8 cellular contexts compared by ENCODE assay signal in genomic region chr6:30554962-30555361, GRCh38. TPM values are rescaled to one million over a fixed set of nuclear protein-coding genes. Genes with fewer than 3 reads are reported as not detected.
DNase-seq lines count a peak whose midpoint lies in the region; ATAC-seq, FAIRE-seq and TF ChIP-seq lines count a peak whose summit lies in the region.

No MANE protein-coding gene starts in this region.

- H3K4me1 Mint-ChIP-seq in activated T-cell treated with anti-CD3 and anti-CD28 coated beads, Interleukin-2, amount 50 U/mL, for 72 hours (ENCODE audit: low read depth) = peaks cover 56% of the 10 kb centered on the region

- ATAC-seq in activated T-cell treated with anti-CD3 and anti-CD28 coated beads, Interleukin-2, amount 50 U/mL, for 72 hours (replicated peaks in 1 of 2) = no peak
- ATAC-seq in K562 (no peak), GM18520 (IDR thresholded peaks at IDR 0.05; ENCODE audit: unreplicated experiment) (no peak)

- intact Hi-C loops in K562 (cut with micrococcal nuclease) (loop anchor here (5.0 kb wide), 1 partner anchor 117 kb away; the partner anchor contains the start of gene DHX16), lower leg skin (cut with DNase I; ENCODE audit: low total_unique reads) (no loop called here)

- H3K27me3 ChIP-seq in K562 (ENCODE audit: control insufficient read depth in 2 of 2, insufficient read depth in 2 of 2, low read length in 2 of 2) = no peaks in the 10 kb centered on the region
- no peaks in the 10 kb centered on the region for H3K27me3 ChIP-seq in tibial nerve

- WGBS in K562 (ENCODE audit: insufficient coverage, low coverage, missing lambda C conversion rate) = 12% methylated on average over 8 of the region's 8 CpGs
- 32 to 39% methylated on average over 8 of the region's 8 CpGs for WGBS in lower leg skin, 2 donors
- 29 to 32% methylated on average over 8 of the region's 8 CpGs for WGBS in tibial nerve, 2 donors

- no peaks in the 10 kb centered on the region for H3K9me1 ChIP-seq in K562 (ENCODE audit: control insufficient read depth, insufficient read depth, low read length)

- no peaks in the 10 kb centered on the region for H3K27me3 Mint-ChIP-seq in activated T-cell treated with anti-CD3 and anti-CD28 coated beads, Interleukin-2, amount 50 U/mL, for 72 hours (ENCODE audit: low read depth)

- TF ChIP-seq CTCF in K562 (IDR thresholded peaks at IDR 0.05 in 2 of 3, conservative IDR thresholded peaks at IDR 0.05 in 1 of 3; ENCODE audit: insufficient read depth in 2 of 3, low read depth in 1 of 3, low read length in 3 of 3) (no peak), lower leg skin (IDR thresholded peaks at IDR 0.05) (no peak), tibial nerve (IDR thresholded peaks at IDR 0.05) (no peak)

- H3K4me3 Mint-ChIP-seq in activated T-cell treated with anti-CD3 and anti-CD28 coated beads, Interleukin-2, amount 50 U/mL, for 72 hours = peak overlapping the region; percentile 97 to 99

- POLR2A ChIA-PET in K562 (lab: Yijun Ruan, JAX) = interaction anchor here (0.6 to 7.1 kb wide), 11 partner anchors 9 to 348 kb away, joined by 3 to 85 read pairs (median 4); no protein-coding TSS in a partner anchor

- H3K4me2 ChIP-seq in K562 (ENCODE audit: insufficient read depth, low read length) = peak overlapping the region; percentile 97

- peaks cover 46% of the 10 kb centered on the region for H3K79me2 ChIP-seq in K562 (ENCODE audit: control insufficient read depth, insufficient read depth, low read length)

- H3K9me3 ChIP-seq in K562 (replicated peaks; ENCODE audit: control insufficient read depth, insufficient read depth, low read depth, low read length) (no peaks in the 10 kb centered on the region), tibial nerve (no peaks in the 10 kb centered on the region)

- no peak for DNase-seq in activated T-cell treated with anti-CD3 and anti-CD28 coated beads, Interleukin-2, amount 50 U/mL, for 72 hours
- no peak for DNase-seq in activated T-cell treated with anti-CD3 and anti-CD28 coated beads, Interleukin-2, amount 50 U/mL, for 48 hours
- DNase-seq in K562 (ENCODE audit: extremely low read depth in 1 of 4, low spot score in 3 of 4) (peak in 1 of 4 experiments; percentile 38), lower leg skin (ENCODE audit: low spot score in 2 of 2) (no peak), tibial nerve (ENCODE audit: low spot score in 2 of 2) (no peak), NCI-H748 treated with DMSO at 0.1 percent for 48 hours (lab: John Stamatoyannopoulos, UW) (no peak), medulla oblongata (ENCODE audit: extremely low spot score) (no peak)

- TF ChIP-seq POLR2A in K562 (conservative IDR thresholded peaks at IDR 0.05) (no peak), lower leg skin (IDR thresholded peaks at IDR 0.05) (no peak), tibial nerve (IDR thresholded peaks at IDR 0.05) (no peak)

- CTCF ChIA-PET in K562 (lab: Yijun Ruan, JAX; ENCODE audit: low intra/inter-chr PET ratio) = interaction anchor here (0.5 kb wide), 2 partner anchors 43 to 73 kb away, joined by 3 to 4 read pairs; no protein-coding TSS in a partner anchor

- H3K36me3 ChIP-seq in K562 (ENCODE audit: control insufficient read depth, insufficient read depth, low read length) = peaks cover 72% of the 10 kb centered on the region
- H3K36me3 ChIP-seq in tibial nerve = peaks cover 0 to 46% (median 14%) of the 10 kb centered on the region in 3 donors

- in situ Hi-C loops in K562 (cut with MboI) = no loop called here

- 0 out of 2 replicates have a peak, but pooled peaks cover 2% of the 10 kb centered on the region for H4K20me1 ChIP-seq in K562 (replicated peaks; ENCODE audit: control insufficient read depth, insufficient read depth, low read length)

- H3K27ac ChIP-seq in K562 (ENCODE audit: extremely low read depth, low read depth, low read length) = peak overlapping the region; percentile 94
- H3K27ac ChIP-seq in tibial nerve = peak overlapping the region; percentile 97 to 99 (median 98)

- TF ChIP-seq EP300 in K562 (IDR thresholded peaks at IDR 0.05; ENCODE audit: low read length) (no peak), tibial nerve (IDR thresholded peaks at IDR 0.05) (no peak)

- H2AFZ ChIP-seq in K562 (ENCODE audit: low read depth, low read length) = peak overlapping the region; percentile 99

- H3K4me3 ChIP-seq in K562 (peak overlapping the region; percentile 80), lower leg skin (ENCODE audit: low read depth, poor library complexity, severe bottlenecking) (peak overlapping the region; percentile 69), tibial nerve (peak overlapping the region; percentile 63 to 96 (median 88))

- H3K4me1 ChIP-seq in K562 (replicated peaks in 1 of 2; ENCODE audit: control insufficient read depth in 2 of 2, insufficient read depth in 2 of 2, low read length in 2 of 2) (peaks cover 17 to 23% of the 10 kb centered on the region in 2 experiments; a peak in 4 of 5 replicates), tibial nerve (peaks cover 0 to 41% (median 14%) of the 10 kb centered on the region in 4 donors)

- no peak for TF ChIP-seq RAD21 in K562 (CRISPR knock-in tag; conservative IDR thresholded peaks at IDR 0.05 in 1 of 2, IDR thresholded peaks at IDR 0.05 in 1 of 2)

- H3K36me3 Mint-ChIP-seq in activated T-cell treated with anti-CD3 and anti-CD28 coated beads, Interleukin-2, amount 50 U/mL, for 72 hours (ENCODE audit: insufficient read depth in 2 of 2) = peaks cover 18 to 30% of the 10 kb centered on the region in 2 donors

- peak; percentile 32 for FAIRE-seq in K562 (lab: Jason Lieb, UNC)

- no peaks in the 10 kb centered on the region for H3K9me3 Mint-ChIP-seq in activated T-cell treated with anti-CD3 and anti-CD28 coated beads, Interleukin-2, amount 50 U/mL, for 72 hours

- no TSS peak for BruUV-seq in K562 (replicated peaks; lab: Mats Ljungman, UMichigan)

- H3K27ac Mint-ChIP-seq in activated T-cell treated with anti-CD3 and anti-CD28 coated beads, Interleukin-2, amount 50 U/mL, for 72 hours = peak overlapping the region; percentile 78

- H3K9ac ChIP-seq in K562 (ENCODE audit: insufficient read depth in 1 of 2, low read depth in 2 of 2, low read length in 2 of 2) = peak overlapping the region; percentile 95 to 98

RNA-seq across cellular contexts. Expression of gene GNL1, which starts 1.3 kb away (rescaled TPM):
- total RNA-seq in activated T-cell treated with anti-CD3 and anti-CD28 coated beads, Interleukin-2, amount 50 U/mL, for 72 hours = 100 to 1,000 TPM; 114 to 121 TPM
- total RNA-seq in K562 (2011; cell fraction: chromatin; rRNA removed; ENCODE audit: low replicate concordance) = 62.6 and 77.3 TPM in 2 replicates
- total RNA-seq in K562 (2011; cell fraction: nucleolus; rRNA removed) = 31.0 and 32.1 TPM in 2 replicates
- 44.9 and 68.0 TPM in 2 replicates for total RNA-seq in K562 (2011; cell fraction: nucleoplasm; rRNA removed)
- 51.6 and 92.3 TPM in 2 replicates for total RNA-seq in K562 (2014; rRNA removed)
- total RNA-seq in K562 (2014; rRNA removed; fragmentation: Illumina TruSeq; extraction: Trizol) = 53.9 and 57.0 TPM in 2 replicates
- total RNA-seq in K562 (2015; rRNA removed; fragmentation: Illumina TruSeq; extraction: Trizol) = 53.1 and 58.0 TPM in 2 replicates
- total RNA-seq in K562 (2021) = 96.7 and 112 TPM in 2 replicates
- polyA plus RNA-seq in K562 (2011; rRNA removed) = 59.6 and 77.7 TPM in 2 replicates
- 61.6 and 96.6 TPM in 2 replicates for polyA plus RNA-seq in K562 (2011; cell fraction: cytosol; rRNA removed)
- 44.0 and 65.8 TPM in 2 replicates for polyA plus RNA-seq in K562 (2011; cell fraction: nucleus; rRNA removed)
- polyA plus RNA-seq in K562 (2012) = 73.0 and 116 TPM in 2 replicates
- 70.6 and 95.1 TPM in 2 replicates for polyA plus RNA-seq in K562 (2014; fragmentation: Illumina TruSeq; extraction: Trizol)
- polyA plus RNA-seq in K562 (2014; fragmentation: Nextera tagmentation; extraction: Ambion mirVana) = 1 to 10 TPM in 1 of 2 experiments, under 1 TPM in 1; 0.73 to 1.3 TPM
- polyA plus RNA-seq in K562 (2014; rRNA removed) = 59.5 and 72.0 TPM in 2 replicates
- polyA minus RNA-seq in K562 (2011; rRNA and poly(A)+ RNA removed) = 26.6 and 37.0 TPM in 2 replicates
- polyA minus RNA-seq in K562 (2011; cell fraction: cytosol; rRNA and poly(A)+ RNA removed) = 32.7 and 40.8 TPM in 2 replicates
- polyA minus RNA-seq in K562 (2011; cell fraction: nucleus; rRNA and poly(A)+ RNA removed) = 14.4 and 18.4 TPM in 2 replicates
- total RNA-seq in lower leg skin = 10 to 100 TPM; 30.4 to 39.6 (median 33.4) TPM
- total RNA-seq in tibial nerve = 10 to 100 TPM; 38.1 to 45.2 (median 44.3) TPM

RNA-seq across cellular contexts. Expression of gene PRR3, which starts 2.1 kb away (rescaled TPM):
- 10 to 100 TPM; 23.0 to 31.8 TPM for total RNA-seq in activated T-cell treated with anti-CD3 and anti-CD28 coated beads, Interleukin-2, amount 50 U/mL, for 72 hours
- total RNA-seq in K562 (2011; cell fraction: chromatin; rRNA removed; ENCODE audit: low replicate concordance) = 30.7 and 40.4 TPM in 2 replicates
- total RNA-seq in K562 (2011; cell fraction: nucleolus; rRNA removed) = 17.5 and 18.5 TPM in 2 replicates
- total RNA-seq in K562 (2011; cell fraction: nucleoplasm; rRNA removed) = 28.0 and 48.3 TPM in 2 replicates
- 25.3 and 27.7 TPM in 2 replicates for total RNA-seq in K562 (2014; rRNA removed)
- total RNA-seq in K562 (2014; rRNA removed; fragmentation: Illumina TruSeq; extraction: Trizol) = 22.5 and 23.5 TPM in 2 replicates
- total RNA-seq in K562 (2015; rRNA removed; fragmentation: Illumina TruSeq; extraction: Trizol) = 31.9 and 33.6 TPM in 2 replicates
- total RNA-seq in K562 (2021) = 28.8 and 31.4 TPM in 2 replicates
- 38.6 and 44.3 TPM in 2 replicates for polyA plus RNA-seq in K562 (2011; rRNA removed)
- polyA plus RNA-seq in K562 (2011; cell fraction: cytosol; rRNA removed) = 57.5 and 64.8 TPM in 2 replicates
- polyA plus RNA-seq in K562 (2011; cell fraction: nucleus; rRNA removed) = 41.6 and 45.0 TPM in 2 replicates
- polyA plus RNA-seq in K562 (2012) = 19.5 and 24.7 TPM in 2 replicates
- 52.2 and 59.6 TPM in 2 replicates for polyA plus RNA-seq in K562 (2014; fragmentation: Illumina TruSeq; extraction: Trizol)
- polyA plus RNA-seq in K562 (2014; fragmentation: Nextera tagmentation; extraction: Ambion mirVana) = 10 to 100 TPM; 23.9 to 26.6 TPM
- polyA plus RNA-seq in K562 (2014; rRNA removed) = 34.6 and 38.0 TPM in 2 replicates
- 46.0 and 47.8 TPM in 2 replicates for polyA minus RNA-seq in K562 (2011; rRNA and poly(A)+ RNA removed)
- polyA minus RNA-seq in K562 (2011; cell fraction: cytosol; rRNA and poly(A)+ RNA removed) = 13.3 and 18.6 TPM in 2 replicates
- 12.8 and 21.0 TPM in 2 replicates for polyA minus RNA-seq in K562 (2011; cell fraction: nucleus; rRNA and poly(A)+ RNA removed)
- 10 to 100 TPM in 2 of 4 donors, 1 to 10 TPM in 2; 4.5 to 14.0 (median 8.5) TPM for total RNA-seq in lower leg skin
- total RNA-seq in tibial nerve = 10 to 100 TPM in 1 of 4 donors, 1 to 10 TPM in 3; 8.0 to 10.3 (median 8.8) TPM

RNA-seq across cellular contexts. Expression of gene ABCF1, which starts 16.3 kb away (rescaled TPM):
- 10 to 100 TPM; 64.6 to 68.1 TPM for total RNA-seq in activated T-cell treated with anti-CD3 and anti-CD28 coated beads, Interleukin-2, amount 50 U/mL, for 72 hours
- 106 and 144 TPM in 2 replicates for total RNA-seq in K562 (2011; cell fraction: chromatin; rRNA removed; ENCODE audit: low replicate concordance)
- 68.8 and 74.0 TPM in 2 replicates for total RNA-seq in K562 (2011; cell fraction: nucleolus; rRNA removed)
- total RNA-seq in K562 (2011; cell fraction: nucleoplasm; rRNA removed) = 67.5 and 78.2 TPM in 2 replicates
- total RNA-seq in K562 (2014; rRNA removed) (149 and 166 TPM in 2 replicates), K562 (2014; rRNA removed; fragmentation: Illumina TruSeq; extraction: Trizol) (102 and 114 TPM in 2 replicates), K562 (2015; rRNA removed; fragmentation: Illumina TruSeq; extraction: Trizol) (137 and 138 TPM in 2 replicates), K562 (2021) (120 and 138 TPM in 2 replicates), lower leg skin (10 to 100 TPM; 39.3 to 57.7 (median 47.1) TPM), tibial nerve (10 to 100 TPM; 31.4 to 64.5 (median 36.9) TPM)
- polyA plus RNA-seq in K562 (2011; rRNA removed) (47.4 and 53.0 TPM in 2 replicates), K562 (2014; fragmentation: Illumina TruSeq; extraction: Trizol) (193 and 194 TPM in 2 replicates), K562 (2014; fragmentation: Nextera tagmentation; extraction: Ambion mirVana) (10 to 100 TPM; 41.6 to 43.5 TPM), K562 (2014; rRNA removed) (91.6 and 95.4 TPM in 2 replicates)
- polyA plus RNA-seq in K562 (2011; cell fraction: cytosol; rRNA removed) = 55.5 and 68.2 TPM in 2 replicates
- 107 and 119 TPM in 2 replicates for polyA plus RNA-seq in K562 (2011; cell fraction: nucleus; rRNA removed)
- 94.3 and 135 TPM in 2 replicates for polyA plus RNA-seq in K562 (2012)
- polyA minus RNA-seq in K562 (2011; rRNA and poly(A)+ RNA removed) = 64.1 and 88.2 TPM in 2 replicates
- polyA minus RNA-seq in K562 (2011; cell fraction: cytosol; rRNA and poly(A)+ RNA removed) = 70.7 and 87.6 TPM in 2 replicates
- polyA minus RNA-seq in K562 (2011; cell fraction: nucleus; rRNA and poly(A)+ RNA removed) = 30.8 and 44.9 TPM in 2 replicates
